Comparison of ENCODE assay signal across 16 cellular contexts in genomic region chr9:652896-653295, GRCh38.
A peak's percentile ranks its signal among the peaks of the same experiment; 100 is the strongest.
DNase-seq lines count a peak whose midpoint lies in the region; ATAC-seq and TF ChIP-seq lines count a peak whose summit lies in the region.
"Had no signal": no experiment of that assay in that cellular context is flagged by ENCODE, and none has a peak within 500 bp of the region (broad histone marks: within the 10 kb centered on the region; RNA-seq: fewer than 3 reads in every experiment).

No MANE protein-coding gene starts in this region.

- H3K9ac ChIP-seq in H9 (ENCODE audit: extremely low read depth, insufficient read length, low read length), result no peak overlapping the region
- H3K9ac ChIP-seq: neural progenitor cell had no signal

- ATAC-seq in body of pancreas (peak; percentile 56), heart left ventricle (peak; percentile 47 to 86 (median 78)), sciatic nerve (peak; percentile 96), HG02610 (IDR thresholded peaks at IDR 0.05; ENCODE audit: unreplicated experiment) (no peak), GM21619 (IDR thresholded peaks at IDR 0.05; ENCODE audit: unreplicated experiment) (no peak)

- H3K23ac ChIP-seq in H9 (ENCODE audit: insufficient read length, low read depth, low read length), result no peak overlapping the region

- H3K27ac ChIP-seq in DOHH2 (ENCODE audit: low read depth, low read length) (no peak overlapping the region), body of pancreas (no peak overlapping the region), heart left ventricle (peak overlapping the region in 11 of 12 donors; percentile 31 to 86 (median 56)), H9 (ENCODE audit: insufficient read length, low read depth, low read length) (no peak overlapping the region)
- H3K27ac ChIP-seq: neural progenitor cell had no signal

- TF ChIP-seq POLR2A in body of pancreas (IDR thresholded peaks at IDR 0.05) (no peak), heart left ventricle (IDR thresholded peaks at IDR 0.05) (no peak)

- DNase-seq in body of pancreas (peak in 3 of 4 donors; percentile 27 to 53 (median 38)), heart left ventricle (peak; percentile 73 to 88 (median 77)), sciatic nerve (ENCODE audit: low spot score) (peak; percentile 77), H9 (no peak), NCI-H1092 treated with DMSO at 0.1 percent for 48 hours (lab: John Stamatoyannopoulos, UW) (no peak)
- DNase-seq: activated CD4-positive, alpha-beta T cell treated with anti-CD3 and anti-CD28 coated beads, Interleukin-2, amount 10 ng/mL, durations not matched to agents 7 days and 5 days; effector CD4-positive, alpha-beta T cell; head of caudate nucleus; NCI-H1417; NCI-H446; Peyer's patch had no signal

- H2BK5ac ChIP-seq in H9 (ENCODE audit: insufficient read length, low read length), result no peak overlapping the region

- TF ChIP-seq CTCF in DOHH2 (IDR thresholded peaks at IDR 0.05; ENCODE audit: low read depth, low read length, poor library complexity, severe bottlenecking), result no peak
- TF ChIP-seq CTCF in body of pancreas (IDR thresholded peaks at IDR 0.05), result no peak
- no peak for TF ChIP-seq CTCF in heart left ventricle (IDR thresholded peaks at IDR 0.05)
- no peak for TF ChIP-seq CTCF in H9 (conservative IDR thresholded peaks at IDR 0.05)

- no peak overlapping the region for H2BK12ac ChIP-seq in H9 (ENCODE audit: insufficient read length, low read depth, low read length)

- H3K27me3 ChIP-seq in DOHH2 (ENCODE audit: control insufficient read depth, low read length) (no peaks in the 10 kb centered on the region), body of pancreas (no peaks in the 10 kb centered on the region), heart left ventricle (no peaks in the 10 kb centered on the region), H9 (ENCODE audit: insufficient read depth, low read length) (no peaks in the 10 kb centered on the region)
- H3K27me3 ChIP-seq: neural progenitor cell, Peyer's patch had no signal

- peaks cover 95% of the 10 kb centered on the region for H3K79me2 ChIP-seq in DOHH2 (ENCODE audit: control insufficient read depth, low read length)
- no peaks in the 10 kb centered on the region; the same call in 1 of the 2 replicates for H3K79me2 ChIP-seq in H9 (ENCODE audit: insufficient read depth, low read length)

- no peak overlapping the region for H3K4ac ChIP-seq in H9 (ENCODE audit: low read depth, low read length)

- H3K79me1 ChIP-seq in H9 (ENCODE audit: insufficient read depth, low read depth, low read length, poor library complexity, severe bottlenecking), result peaks cover 3% of the 10 kb centered on the region

- peak overlapping the region in 1 of 3 experiments; percentile 22; a peak in 2 of 7 replicates for H3K27ac Mint-ChIP-seq in H9
- H3K27ac Mint-ChIP-seq: activated CD4-positive, alpha-beta T cell treated with anti-CD3 and anti-CD28 coated beads, Interleukin-2, amount 10 ng/mL, durations not matched to agents 7 days and 5 days; neural progenitor cell; T-helper 1 cell treated with Interleukin-12 subunit alpha and Interleukin-12 subunit beta and Interleukin-4 antibody, amounts not matched to agents 30 μg/mL and 1 μg/mL, for 36 hours had no signal

- H3K4me2 ChIP-seq in DOHH2 (ENCODE audit: low read length), result peak overlapping the region; percentile 15; the same call in 1 of the 2 replicates
- H3K4me2 ChIP-seq in H9 (ENCODE audit: insufficient read depth, insufficient read length, low read length), result no peak overlapping the region
- H3K4me2 ChIP-seq: neural progenitor cell had no signal

- H3K9me2 ChIP-seq in DOHH2 (replicated peaks; ENCODE audit: control insufficient read depth, low read length), result no peaks in the 10 kb centered on the region

- no peak overlapping the region for H4K91ac ChIP-seq in H9 (ENCODE audit: insufficient read length, low read depth, low read length)

- H4K20me1 ChIP-seq in DOHH2 (ENCODE audit: control insufficient read depth, insufficient read depth, low read depth, low read length) (no peaks in the 10 kb centered on the region), H9 (ENCODE audit: control insufficient read depth, insufficient read depth, insufficient read length) (no peaks in the 10 kb centered on the region)

- no peak overlapping the region for H3K14ac ChIP-seq in H9 (ENCODE audit: insufficient read depth, low read length)

- no peak overlapping the region for H3T11ph ChIP-seq in H9 (ENCODE audit: low read length)

- no peaks in the 10 kb centered on the region; a peak in 1 of 5 replicates for H3K9me3 Mint-ChIP-seq in H9
- H3K9me3 Mint-ChIP-seq: activated CD4-positive, alpha-beta T cell treated with anti-CD3 and anti-CD28 coated beads, Interleukin-2, amount 10 ng/mL, durations not matched to agents 7 days and 5 days; neural progenitor cell; T-helper 1 cell treated with Interleukin-12 subunit alpha and Interleukin-12 subunit beta and Interleukin-4 antibody, amounts not matched to agents 30 μg/mL and 1 μg/mL, for 36 hours had no signal

- H3K4me1 ChIP-seq in DOHH2 (ENCODE audit: control insufficient read depth, low read length) (peaks cover 56% of the 10 kb centered on the region), body of pancreas (peaks cover 13% of the 10 kb centered on the region), heart left ventricle (peaks cover 8 to 93% (median 72%) of the 10 kb centered on the region in 12 donors), H9 (ENCODE audit: insufficient read depth, low read length) (peaks cover 7% of the 10 kb centered on the region; the same call in 1 of the 2 replicates)

- H3F3A ChIP-seq in DOHH2 (ENCODE audit: control insufficient read depth, insufficient read depth), result no peaks in the 10 kb centered on the region

- no peak overlapping the region for H2BK15ac ChIP-seq in H9 (ENCODE audit: low read depth, low read length)

- H3K56ac ChIP-seq in H9 (ENCODE audit: insufficient read length, low read depth, low read length), result no peak overlapping the region

- peaks cover 10% of the 10 kb centered on the region for H3K27me3 Mint-ChIP-seq in H9 (ENCODE audit: low read depth)
- H3K27me3 Mint-ChIP-seq: activated CD4-positive, alpha-beta T cell treated with anti-CD3 and anti-CD28 coated beads, Interleukin-2, amount 10 ng/mL, durations not matched to agents 7 days and 5 days had no signal

- H3K36me3 Mint-ChIP-seq in H9 (ENCODE audit: insufficient read depth in 1 of 3, low read depth in 3 of 3), result no peaks in the 10 kb centered on the region
- H3K36me3 Mint-ChIP-seq: neural progenitor cell had no signal

- no peak overlapping the region for H2BK20ac ChIP-seq in H9 (ENCODE audit: low read depth, low read length, poor library complexity, severe bottlenecking)

- H4K5ac ChIP-seq in H9 (ENCODE audit: insufficient read length, low read depth, low read length), result no peak overlapping the region

- H2AFZ ChIP-seq in H9 (ENCODE audit: low read length), result no peak overlapping the region
- H2AFZ ChIP-seq: neural progenitor cell had no signal

- H3K18ac ChIP-seq in H9 (ENCODE audit: insufficient read length, low read depth, low read length), result no peak overlapping the region

- no peak overlapping the region for H2AK5ac ChIP-seq in H9 (ENCODE audit: insufficient read length, low read length)

- 70 to 77% methylated on average over 8 of the region's 8 CpGs for WGBS in body of pancreas, 2 donors
- 42 to 58% (median 46%) methylated on average over 8 of the region's 8 CpGs for WGBS in heart left ventricle, 4 donors
- WGBS in H9 (ENCODE audit: extremely low coverage, insufficient read length, low lambda C conversion rate), result no CpG with 5 or more reads among the region's 8 CpGs

- H4K8ac ChIP-seq in H9 (replicated peaks; ENCODE audit: insufficient read length, low read depth, low read length), result no peak overlapping the region

- no peaks in the 10 kb centered on the region for H3K9me3 ChIP-seq in DOHH2 (ENCODE audit: control insufficient read depth, insufficient read depth, low read length)
- H3K9me3 ChIP-seq in body of pancreas, result no peaks in the 10 kb centered on the region
- H3K9me3 ChIP-seq in heart left ventricle, result no peaks in the 10 kb centered on the region
- H3K9me3 ChIP-seq in H9 (ENCODE audit: control insufficient read depth, low read depth, low read length), result no peaks in the 10 kb centered on the region
- H3K9me3 ChIP-seq: Peyer's patch had no signal

- intact Hi-C loops in body of pancreas (cut with DNase I), result no loop called here
- intact Hi-C loops in heart left ventricle (cut with DNase I), result loop anchor here in 2 of 10 donors (5.0 kb wide), 2 partner anchors 39 to 89 kb away; no protein-coding TSS in a partner anchor
- intact Hi-C loops in sciatic nerve (cut with DNase I), result no loop called here

- no peaks in the 10 kb centered on the region for H3K23me2 ChIP-seq in H9 (ENCODE audit: insufficient read length, low read depth, low read length, poor library complexity, severe bottlenecking)

- H2BK120ac ChIP-seq in H9 (ENCODE audit: low read depth, low read length, poor library complexity, severe bottlenecking), result no peak overlapping the region

- H3K36me3 ChIP-seq in DOHH2 (ENCODE audit: control insufficient read depth, low read length) (peaks cover 16% of the 10 kb centered on the region), body of pancreas (replicated peaks in 1 of 2; ENCODE audit: insufficient read depth in 1 of 2, low read depth in 2 of 2) (no peaks in the 10 kb centered on the region), heart left ventricle (no peaks in the 10 kb centered on the region)
- H3K36me3 ChIP-seq: neural progenitor cell, Peyer's patch had no signal

- H3K4me3 Mint-ChIP-seq in H9, result no peak overlapping the region
- H3K4me3 Mint-ChIP-seq: activated CD4-positive, alpha-beta T cell treated with anti-CD3 and anti-CD28 coated beads, Interleukin-2, amount 10 ng/mL, durations not matched to agents 7 days and 5 days; neural progenitor cell; T-helper 1 cell treated with Interleukin-12 subunit alpha and Interleukin-12 subunit beta and Interleukin-4 antibody, amounts not matched to agents 30 μg/mL and 1 μg/mL, for 36 hours had no signal

- H3K4me3 ChIP-seq in DOHH2 (ENCODE audit: low read length) (no peak overlapping the region), body of pancreas (no peak overlapping the region), heart left ventricle (no peak overlapping the region)
- H3K4me3 ChIP-seq: neural progenitor cell, Peyer's patch had no signal

- H3K4me1 Mint-ChIP-seq in H9, result peaks cover 39 to 60% of the 10 kb centered on the region in 2 experiments

Comparison
In these comparisons a context has a peak if more than half of its experiments do, and no peak if none do; other contexts are left out.
1. H3K27ac ChIP-seq: peak in heart left ventricle (11 of 12); none in DOHH2 (single experiment), body of pancreas (0 of 4) and H9 (single experiment).
2. ATAC-seq: peak in body of pancreas (single experiment), heart left ventricle (4 of 4) and sciatic nerve (single experiment); none in HG02610 (single experiment) and GM21619 (single experiment).
3. DNase-seq: peak in body of pancreas (3 of 4), heart left ventricle (5 of 5) and sciatic nerve (single experiment); none in H9 (single experiment) and NCI-H1092 treated with DMSO at 0.1 percent for 48 hours (single experiment).